In the genomic region with DNA sequence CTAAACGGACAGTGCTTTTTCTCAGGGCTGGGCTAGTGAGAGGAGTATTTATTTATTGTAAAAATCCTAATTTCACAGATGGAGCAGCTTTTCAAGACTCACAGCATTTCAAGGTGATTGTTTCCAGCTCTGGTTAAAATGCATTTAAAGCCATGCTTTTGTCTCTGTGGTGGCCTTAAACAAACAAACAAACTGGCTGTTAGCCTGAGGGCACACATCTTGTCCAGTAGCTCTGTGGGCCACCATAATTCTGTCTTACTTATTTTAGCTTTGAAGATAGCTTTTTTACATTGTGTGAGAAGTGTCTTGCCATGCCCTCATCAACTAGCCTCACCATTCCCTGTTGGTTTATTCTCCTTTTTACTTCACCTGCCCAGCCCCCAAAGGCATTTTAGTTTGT, we compare ENCODE assay signal across 18 cellular contexts.
"Had no signal": no experiment of that assay in that cellular context is flagged by ENCODE, and none has a peak within 500 bp of the region (broad histone marks: within the 10 kb centered on the region; RNA-seq: fewer than 3 reads in every experiment).

No MANE protein-coding gene starts in this region.

- DNase-seq: KBM-7, MG63, NCI-H1092, NCI-H1105 treated with DMSO at 0.1 percent for 48 hours, NCI-H1417 treated with DMSO at 0.1 percent for 48 hours, NCI-H1694, NCI-H187 treated with DMSO at 0.1 percent for 48 hours, NCI-H2107, NCI-H2227 treated with DMSO at 0.1 percent for 48 hours, NCI-H524, NCI-H526 treated with DMSO at 0.1 percent for 48 hours, NCI-H774, PC-9, Peyer's patch, Right ventricle myocardium superior, RPMI8226, SIG-M5, T-helper 2 cell had no signal
